Comparison of ENCODE assay signal across 12 cellular contexts in the genomic region with DNA sequence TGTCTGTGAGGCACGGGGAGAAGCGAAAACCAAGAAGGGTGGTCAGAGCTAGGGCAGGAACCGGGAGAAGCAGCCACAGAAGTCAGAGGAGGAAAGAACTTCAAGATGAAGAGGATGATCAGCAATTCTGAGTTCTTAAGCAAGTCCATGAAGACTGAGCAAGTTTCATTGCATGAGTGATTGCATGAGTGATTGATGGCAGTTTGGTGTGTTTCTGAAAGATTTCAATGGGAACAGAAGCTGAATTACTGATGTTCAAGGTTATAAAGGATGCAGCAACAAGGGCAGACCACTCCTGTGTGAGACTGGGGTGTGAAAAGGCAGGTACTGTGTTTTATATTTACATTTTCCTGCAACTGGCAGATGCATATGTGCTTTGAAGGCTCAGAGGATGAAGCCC. TPM values are rescaled to one million over a fixed set of nuclear protein-coding genes. Genes with fewer than 3 reads are reported as not detected.
DNase-seq lines count a peak whose midpoint lies in the region; ATAC-seq, FAIRE-seq and TF ChIP-seq lines count a peak whose summit lies in the region.
"Had no signal": no experiment of that assay in that cellular context is flagged by ENCODE, and none has a peak within 500 bp of the region (broad histone marks: within the 10 kb centered on the region; RNA-seq: fewer than 3 reads in every experiment).

No MANE protein-coding gene starts in this region.

- no peaks in the 10 kb centered on the region for H3K9me2 ChIP-seq in Karpas-422 (replicated peaks; ENCODE audit: insufficient read depth, low read length)

- POLR2A ChIA-PET in endothelial cell of umbilical vein (lab: Charles Lee), result no interaction called here
- POLR2A ChIA-PET in naive thymus-derived CD8-positive, alpha-beta T cell (lab: Charles Lee), result no interaction called here

- DNase-seq in left ventricle myocardium inferior, result no peak
- DNase-seq in cardiac septum (ENCODE audit: low spot score), result no peak
- DNase-seq in endothelial cell of umbilical vein (ENCODE audit: low read depth, low spot score), result no peak
- DNase-seq in naive thymus-derived CD8-positive, alpha-beta T cell, result no peak
- no peak for DNase-seq in upper lobe of left lung
- DNase-seq in Karpas-422, result no peak
- DNase-seq in AML-193 (lab: John Stamatoyannopoulos, UW), result no peak
- DNase-seq: activated CD8-positive, alpha-beta memory T cell treated with anti-CD3 and anti-CD28 coated beads, Interleukin-2, amount 10 ng/mL, durations not matched to agents 7 days and 5 days; DMS53; NCI-H2081 had no signal

- H3K27me3 ChIP-seq in left ventricle myocardium inferior (ENCODE audit: low read depth) (no peaks in the 10 kb centered on the region), endothelial cell of umbilical vein (ENCODE audit: control insufficient read depth in 2 of 2, insufficient read depth in 2 of 2, low read length in 2 of 2) (no peaks in the 10 kb centered on the region), upper lobe of left lung (no peaks in the 10 kb centered on the region), Karpas-422 (ENCODE audit: low read length) (no peaks in the 10 kb centered on the region)

- H3K9me3 Mint-ChIP-seq in naive thymus-derived CD8-positive, alpha-beta T cell, result no peaks in the 10 kb centered on the region

- H3K4me3 ChIP-seq in left ventricle myocardium inferior, result no peak overlapping the region
- no peak overlapping the region for H3K4me3 ChIP-seq in endothelial cell of umbilical vein (replicated peaks in 1 of 3; ENCODE audit: insufficient read depth in 1 of 3, low read depth in 1 of 3, low read length in 3 of 3)
- no peak overlapping the region for H3K4me3 ChIP-seq in upper lobe of left lung
- no peak overlapping the region for H3K4me3 ChIP-seq in Karpas-422 (ENCODE audit: low read length)

- H3K4me1 ChIP-seq in left ventricle myocardium inferior (peaks cover 97% of the 10 kb centered on the region), endothelial cell of umbilical vein (ENCODE audit: control insufficient read depth, extremely low read depth, insufficient read depth, low read length) (peaks cover 51% of the 10 kb centered on the region), upper lobe of left lung (peaks cover 38 to 82% (median 61%) of the 10 kb centered on the region in 4 donors), Karpas-422 (ENCODE audit: low read length) (peaks cover 9% of the 10 kb centered on the region)

- 78 to 87% methylated on average over 3 of the region's 3 CpGs for WGBS in upper lobe of left lung, 2 donors

- no peak overlapping the region for H2AFZ ChIP-seq in endothelial cell of umbilical vein (ENCODE audit: low read depth, low read length)
- H2AFZ ChIP-seq in Karpas-422 (ENCODE audit: low read length), result no peak overlapping the region

- CTCF ChIA-PET in endothelial cell of umbilical vein (lab: Charles Lee), result interaction anchor here (1.1 to 1.2 kb wide), 2 partner anchors 13 to 15 kb away, joined by 3 to 5 read pairs; no protein-coding TSS in a partner anchor

- H3K27ac ChIP-seq in left ventricle myocardium inferior (replicated peaks) (peak overlapping the region; percentile 94), endothelial cell of umbilical vein (ENCODE audit: insufficient read depth, low read depth, low read length) (peak overlapping the region; percentile 70), upper lobe of left lung (peak overlapping the region; percentile 66 to 88 (median 78)), Karpas-422 (ENCODE audit: low read length) (no peak overlapping the region)

- peak overlapping the region in 9 of 10 donors; percentile 7 to 65 (median 27) for H3K4me3 Mint-ChIP-seq in naive thymus-derived CD8-positive, alpha-beta T cell
- H3K4me3 Mint-ChIP-seq: activated CD8-positive, alpha-beta memory T cell treated with anti-CD3 and anti-CD28 coated beads, Interleukin-2, amount 10 ng/mL, durations not matched to agents 7 days and 5 days had no signal

- H3K9me3 ChIP-seq in left ventricle myocardium inferior (replicated peaks), result no peaks in the 10 kb centered on the region
- H3K9me3 ChIP-seq in endothelial cell of umbilical vein (replicated peaks; ENCODE audit: control insufficient read depth, insufficient read depth, low read length), result no peaks in the 10 kb centered on the region
- no peaks in the 10 kb centered on the region for H3K9me3 ChIP-seq in upper lobe of left lung
- no peaks in the 10 kb centered on the region for H3K9me3 ChIP-seq in Karpas-422 (ENCODE audit: low read length)

- TF ChIP-seq CTCF in left ventricle myocardium inferior (IDR thresholded peaks at IDR 0.05; ENCODE audit: borderline replicate concordance), result no peak
- TF ChIP-seq CTCF in endothelial cell of umbilical vein (IDR thresholded peaks at IDR 0.05; ENCODE audit: extremely low read depth in 1 of 2, insufficient read depth in 1 of 2, low read depth in 1 of 2, low read length in 2 of 2), result no peak
- no peak for TF ChIP-seq CTCF in upper lobe of left lung (IDR thresholded peaks at IDR 0.05)

- no peak for ATAC-seq in naive thymus-derived CD8-positive, alpha-beta T cell
- no peak for ATAC-seq in upper lobe of left lung (ENCODE audit: low FRiP score in 2 of 2)
- ATAC-seq in GM18517 (IDR thresholded peaks at IDR 0.05; ENCODE audit: unreplicated experiment), result no peak
- ATAC-seq: activated CD8-positive, alpha-beta memory T cell treated with anti-CD3 and anti-CD28 coated beads, Interleukin-2, amount 10 ng/mL, durations not matched to agents 7 days and 5 days had no signal

- H4K20me1 ChIP-seq in endothelial cell of umbilical vein (replicated peaks; ENCODE audit: control insufficient read depth, extremely low read depth, insufficient read depth, low read length) (no peaks in the 10 kb centered on the region), Karpas-422 (ENCODE audit: insufficient read depth, low read depth, low read length) (peaks cover 83% of the 10 kb centered on the region)

- TF ChIP-seq POLR2A in endothelial cell of umbilical vein (IDR thresholded peaks at IDR 0.05; ENCODE audit: low read depth, low read length) (no peak), upper lobe of left lung (IDR thresholded peaks at IDR 0.05) (no peak)

- peaks cover 0 to 3% (median 0%) of the 10 kb centered on the region in 3 donors for H3K36me3 Mint-ChIP-seq in naive thymus-derived CD8-positive, alpha-beta T cell

- intact Hi-C loops in left ventricle myocardium inferior (cut with micrococcal nuclease), result no loop called here
- intact Hi-C loops in cardiac septum (cut with DNase I), result loop anchor here (2.0 kb wide), 1 partner anchor 35 kb away; a partner anchor contains a TSS
- intact Hi-C loops in endothelial cell of umbilical vein (cut with micrococcal nuclease), result no loop called here

- no TSS peak for BruUV-seq in endothelial cell of umbilical vein (replicated peaks; lab: Mats Ljungman, UMichigan)

- no peaks in the 10 kb centered on the region for H3K27me3 Mint-ChIP-seq in naive thymus-derived CD8-positive, alpha-beta T cell
- H3K27me3 Mint-ChIP-seq: activated CD8-positive, alpha-beta memory T cell treated with anti-CD3 and anti-CD28 coated beads, Interleukin-2, amount 10 ng/mL, durations not matched to agents 7 days and 5 days had no signal

- H3K27ac Mint-ChIP-seq in naive thymus-derived CD8-positive, alpha-beta T cell, result peak overlapping the region; percentile 1 to 81 (median 33)
- H3K27ac Mint-ChIP-seq: activated CD8-positive, alpha-beta memory T cell treated with anti-CD3 and anti-CD28 coated beads, Interleukin-2, amount 10 ng/mL, durations not matched to agents 7 days and 5 days had no signal

- no peaks in the 10 kb centered on the region for H3K36me3 ChIP-seq in left ventricle myocardium inferior
- H3K36me3 ChIP-seq in endothelial cell of umbilical vein (ENCODE audit: control insufficient read depth in 2 of 2, extremely low read depth in 1 of 2, insufficient read depth in 2 of 2, low read length in 2 of 2), result no peaks in the 10 kb centered on the region
- H3K36me3 ChIP-seq in upper lobe of left lung, result no peaks in the 10 kb centered on the region
- no peaks in the 10 kb centered on the region for H3K36me3 ChIP-seq in Karpas-422 (ENCODE audit: insufficient read depth, low read length)

- peaks cover 95% of the 10 kb centered on the region for H3K79me2 ChIP-seq in endothelial cell of umbilical vein (ENCODE audit: control insufficient read depth, insufficient read depth, low read length)
- H3K79me2 ChIP-seq in Karpas-422 (ENCODE audit: low read length), result peaks cover 18% of the 10 kb centered on the region; the same call in 1 of the 2 replicates

- H3K9me1 ChIP-seq in endothelial cell of umbilical vein (replicated peaks; ENCODE audit: control insufficient read depth, extremely low read depth, insufficient read depth, low read length), result peaks cover under 1% of the 10 kb centered on the region

- H3K4me1 Mint-ChIP-seq in naive thymus-derived CD8-positive, alpha-beta T cell, result peaks cover 45 to 91% (median 86%) of the 10 kb centered on the region in 4 donors

- H3K9ac ChIP-seq in endothelial cell of umbilical vein (replicated peaks; ENCODE audit: extremely low read depth, insufficient read depth, low read length), result peak overlapping the region; percentile 27
- no peak overlapping the region for H3K9ac ChIP-seq in Karpas-422 (ENCODE audit: low read length)

- TF ChIP-seq EP300 in upper lobe of left lung (IDR thresholded peaks at IDR 0.05), result no peak

- no peak overlapping the region for H3K4me2 ChIP-seq in endothelial cell of umbilical vein (ENCODE audit: insufficient read depth, low read length)
- no peak overlapping the region for H3K4me2 ChIP-seq in Karpas-422 (ENCODE audit: low read depth, low read length, poor library complexity, severe bottlenecking)

- no peak for FAIRE-seq in endothelial cell of umbilical vein (lab: Jason Lieb, UNC)
- FAIRE-seq: colon had no signal

- dilution Hi-C loops in endothelial cell of umbilical vein (cut with MboI; ENCODE audit: extremely low pct_ligation_motif_present, low sequenced_read_pairs), result no loop called here

RNA-seq across cellular contexts. Expression of a gene that starts 35.4 kb away (rescaled TPM):
- 81.1 TPM for total RNA-seq in left ventricle myocardium inferior
- total RNA-seq in cardiac septum, result 83.4 TPM
- total RNA-seq in endothelial cell of umbilical vein, result 99.3 and 107 TPM in 2 replicates
- polyA plus RNA-seq in endothelial cell of umbilical vein, result 38.9 and 61.5 TPM in 2 replicates
- 43.8 and 59.1 TPM in 2 replicates for polyA plus RNA-seq in endothelial cell of umbilical vein (2011; cell fraction: cytosol; rRNA removed)
- 34.9 and 37.5 TPM in 2 replicates for polyA plus RNA-seq in endothelial cell of umbilical vein (2011; cell fraction: nucleus; rRNA removed)
- polyA plus RNA-seq in endothelial cell of umbilical vein (2012), result 110 and 111 TPM in 2 replicates
- 181 and 235 TPM in 2 replicates for polyA minus RNA-seq in endothelial cell of umbilical vein
- 12.6 TPM for polyA minus RNA-seq in endothelial cell of umbilical vein (2011; cell fraction: cytosol; rRNA and poly(A)+ RNA removed)
- polyA minus RNA-seq in endothelial cell of umbilical vein (2011; cell fraction: nucleus; rRNA and poly(A)+ RNA removed), result 37.8 and 59.1 TPM in 2 replicates
- 10 to 100 TPM; 72.6 to 78.6 TPM for total RNA-seq in naive thymus-derived CD8-positive, alpha-beta T cell
- polyA plus RNA-seq in naive thymus-derived CD8-positive, alpha-beta T cell, result 10 to 100 TPM; 11.0 to 25.5 (median 24.0) TPM
- total RNA-seq in upper lobe of left lung, result 10 to 100 TPM; 22.0 to 80.8 (median 52.5) TPM
- 19.4 and 25.3 TPM in 2 replicates for total RNA-seq in Karpas-422 (2014; rRNA removed; shearing (Covaris generic); ENCODE audit: low replicate concordance)
